Comparison of ENCODE assay signal across 24 cellular contexts in genomic region chr22:22979121-22979724, GRCh38.
DNase-seq lines count a peak whose midpoint lies in the region; ATAC-seq, FAIRE-seq and TF ChIP-seq lines count a peak whose summit lies in the region.
"Had no signal": no experiment of that assay in that cellular context is flagged by ENCODE, and none has a peak within 500 bp of the region (broad histone marks: within the 10 kb centered on the region; RNA-seq: fewer than 3 reads in every experiment).

No MANE protein-coding gene starts in this region.

- H3K4me3 Mint-ChIP-seq in nephron progenitor cell, result no peak overlapping the region
- H3K4me3 Mint-ChIP-seq: CD14-positive monocyte; CD4-positive, alpha-beta memory T cell; CD4-positive, CD25-positive, alpha-beta regulatory T cell; CD8-positive, alpha-beta memory T cell had no signal

- no peak for TF ChIP-seq EP300 in HepG2 (IDR thresholded peaks at IDR 0.05; ENCODE audit: low read depth in 2 of 2, low read length in 2 of 2)
- TF ChIP-seq EP300 in HepG2 (CRISPR knock-in tag; IDR thresholded peaks at IDR 0.05; ENCODE audit: borderline replicate concordance), result no peak

- H2AK5ac ChIP-seq in IMR-90 (ENCODE audit: low read depth, low read length), result no peak overlapping the region

- H3K9ac ChIP-seq in HepG2 (ENCODE audit: insufficient read depth, low read depth, low read length), result no peak overlapping the region
- no peak overlapping the region for H3K9ac ChIP-seq in IMR-90 (ENCODE audit: low read depth, low read length)
- H3K9ac ChIP-seq: BLaER1 had no signal

- H2AK9ac ChIP-seq in IMR-90 (replicated peaks; ENCODE audit: low read depth, low read length, poor library complexity), result no peak overlapping the region

- no peak overlapping the region for H3K27ac ChIP-seq in HepG2 (ENCODE audit: extremely low read length, insufficient read depth, low read length)
- no peak overlapping the region for H3K27ac ChIP-seq in right lobe of liver
- H3K27ac ChIP-seq in IMR-90 (ENCODE audit: insufficient read depth, low read length), result no peak overlapping the region
- H3K27ac ChIP-seq: 22Rv1, BLaER1 had no signal

- H2BK120ac ChIP-seq in IMR-90 (ENCODE audit: low read depth, low read length), result no peak overlapping the region

- TF ChIP-seq POLR2A in HepG2 (IDR thresholded peaks at IDR 0.05; ENCODE audit: insufficient read depth in 1 of 2, low read depth in 2 of 2, low read length in 2 of 2) (no peak), right lobe of liver (IDR thresholded peaks at IDR 0.05) (no peak), IMR-90 (IDR thresholded peaks at IDR 0.05; ENCODE audit: low read depth, low read length) (no peak)

- H3K4ac ChIP-seq in IMR-90 (ENCODE audit: low read depth, low read length), result no peak overlapping the region

- H3K23ac ChIP-seq in IMR-90 (ENCODE audit: low read depth, low read length), result no peak overlapping the region

- H3K4me1 Mint-ChIP-seq in nephron progenitor cell, result no peaks in the 10 kb centered on the region
- H3K4me1 Mint-ChIP-seq: CD14-positive monocyte; CD4-positive, alpha-beta memory T cell; CD4-positive, CD25-positive, alpha-beta regulatory T cell had no signal

- no peaks in the 10 kb centered on the region for H3K9me1 ChIP-seq in IMR-90 (ENCODE audit: insufficient read depth, low read length)

- H2BK20ac ChIP-seq in IMR-90 (ENCODE audit: low read depth, low read length), result no peak overlapping the region

- no peak overlapping the region for H4K8ac ChIP-seq in IMR-90 (ENCODE audit: low read depth in 2 of 2, low read length in 2 of 2)

- no peak overlapping the region for H4K5ac ChIP-seq in IMR-90 (ENCODE audit: low read depth, low read length)

- no peak overlapping the region for H2BK5ac ChIP-seq in IMR-90 (ENCODE audit: low read depth, low read length, poor library complexity, severe bottlenecking)

- no peak overlapping the region for H3K56ac ChIP-seq in IMR-90 (ENCODE audit: extremely low read depth, insufficient read depth, low read length)

- H3K4me2 ChIP-seq in HepG2 (ENCODE audit: low read depth, low read length) (no peak overlapping the region), IMR-90 (ENCODE audit: low read depth, low read length) (no peak overlapping the region)
- H3K4me2 ChIP-seq: BLaER1 had no signal

- TF ChIP-seq CTCF in HepG2 (CRISPR knock-in tag; IDR thresholded peaks at IDR 0.05) (no peak), right lobe of liver (IDR thresholded peaks at IDR 0.05) (no peak), IMR-90 (conservative IDR thresholded peaks at IDR 0.05; ENCODE audit: low read depth, low read length) (no peak), nephron progenitor cell (IDR thresholded peaks at IDR 0.05) (no peak)

- POLR2A ChIA-PET in HepG2 (lab: Yijun Ruan, JAX) (no interaction called here), IMR-90 (lab: Charles Lee; ENCODE audit: unreplicated experiment) (no interaction called here)

- no peaks in the 10 kb centered on the region for H3K4me1 ChIP-seq in HepG2 (ENCODE audit: insufficient read depth, low read length)
- H3K4me1 ChIP-seq in right lobe of liver, result peaks cover 0 to 17% (median 6%) of the 10 kb centered on the region in 4 donors
- no peaks in the 10 kb centered on the region for H3K4me1 ChIP-seq in IMR-90 (ENCODE audit: control insufficient read depth, insufficient read depth, low read length)
- H3K4me1 ChIP-seq: BE2C, BLaER1 had no signal

- CTCF ChIA-PET in HepG2 (lab: Yijun Ruan, JAX; ENCODE audit: low intra/inter-chr PET ratio, low total read pairs), result no interaction called here
- CTCF ChIA-PET in IMR-90 (lab: Yijun Ruan, JAX), result no interaction called here

- H3K79me2 ChIP-seq in HepG2 (ENCODE audit: insufficient read depth, low read length), result no peaks in the 10 kb centered on the region

- intact Hi-C loops in HepG2 (cut with micrococcal nuclease; ENCODE audit: unreplicated experiment) (no loop called here), right lobe of liver (cut with DNase I) (no loop called here), IMR-90 (cut with micrococcal nuclease) (no loop called here)

- no peak overlapping the region for H2AFZ ChIP-seq in HepG2 (ENCODE audit: low read length)
- no peak overlapping the region for H2AFZ ChIP-seq in IMR-90 (replicated peaks; ENCODE audit: low read length, poor library complexity)

- no peaks in the 10 kb centered on the region for H3K36me3 Mint-ChIP-seq in nephron progenitor cell (ENCODE audit: low read depth)
- H3K36me3 Mint-ChIP-seq: CD14-positive monocyte; CD4-positive, CD25-positive, alpha-beta regulatory T cell had no signal

- no peak for FAIRE-seq in HepG2 (lab: Jason Lieb, UNC)
- FAIRE-seq: GM12878, GM19239 had no signal

- H3K9me3 ChIP-seq in HepG2 (ENCODE audit: low read length) (peaks cover 19% of the 10 kb centered on the region), right lobe of liver (peaks cover 0 to 9% (median 2%) of the 10 kb centered on the region in 4 donors), IMR-90 (ENCODE audit: control insufficient read depth, insufficient read depth, low read length) (peaks cover 6% of the 10 kb centered on the region)
- H3K9me3 ChIP-seq: BE2C had no signal

- H3K36me3 ChIP-seq in HepG2 (replicated peaks in 1 of 2; ENCODE audit: control insufficient read depth in 1 of 2, insufficient read depth in 2 of 2, low read length in 2 of 2), result no peaks in the 10 kb centered on the region
- no peaks in the 10 kb centered on the region for H3K36me3 ChIP-seq in right lobe of liver
- no peaks in the 10 kb centered on the region for H3K36me3 ChIP-seq in IMR-90 (ENCODE audit: control insufficient read depth, insufficient read depth, low read length)
- H3K36me3 ChIP-seq: BE2C, BLaER1 had no signal

- no peak overlapping the region for H3K27ac Mint-ChIP-seq in nephron progenitor cell
- H3K27ac Mint-ChIP-seq: CD14-positive monocyte; CD4-positive, alpha-beta memory T cell; CD4-positive, CD25-positive, alpha-beta regulatory T cell; CD8-positive, alpha-beta memory T cell had no signal

- BruUV-seq in HepG2 (replicated peaks; lab: Mats Ljungman, UMichigan) (no TSS peak), IMR-90 (replicated peaks; lab: Mats Ljungman, UMichigan) (no TSS peak)

- H3K4me3 ChIP-seq in HepG2 (replicated peaks in 1 of 3; ENCODE audit: insufficient read depth in 1 of 3, low read depth in 2 of 3, low read length in 3 of 3) (no peak overlapping the region), right lobe of liver (no peak overlapping the region), IMR-90 (ENCODE audit: insufficient read depth, low read depth, low read length) (no peak overlapping the region)
- H3K4me3 ChIP-seq: BLaER1, GM12878 had no signal

- dilution Hi-C loops in IMR-90 (cut with HindIII; ENCODE audit: low sequenced_read_pairs, unreplicated experiment), result no loop called here

- ATAC-seq in HepG2 (no peak), right lobe of liver (no peak), IMR-90 (ENCODE audit: low read depth) (no peak)
- ATAC-seq: GM12878 had no signal

- H3K14ac ChIP-seq in IMR-90 (replicated peaks; ENCODE audit: low read depth, low read length), result no peak overlapping the region

- no peaks in the 10 kb centered on the region for H4K20me1 ChIP-seq in HepG2 (ENCODE audit: insufficient read depth, low read length)
- H4K20me1 ChIP-seq in IMR-90 (ENCODE audit: insufficient read depth, low read length), result no peaks in the 10 kb centered on the region
- H4K20me1 ChIP-seq: BLaER1 had no signal

- H3K79me1 ChIP-seq in IMR-90 (ENCODE audit: low read depth in 1 of 2, low read length in 2 of 2), result no peaks in the 10 kb centered on the region

- in situ Hi-C loops in HepG2 (cut with HindIII; ENCODE audit: extremely low pct_ligation_motif_present, low pct_unique_long_range_greater_than_20kb) (no loop called here), IMR-90 (cut with MboI; ENCODE audit: low sequenced_read_pairs) (no loop called here)

- TF ChIP-seq RAD21 in HepG2 (CRISPR knock-in tag; IDR thresholded peaks at IDR 0.05) (no peak), IMR-90 (IDR thresholded peaks at IDR 0.05; ENCODE audit: low read length) (no peak)

- H3K27me3 Mint-ChIP-seq in nephron progenitor cell (ENCODE audit: low read depth, poor library complexity), result peaks cover 40% of the 10 kb centered on the region

- 27% methylated on average over 4 of the region's 4 CpGs for WGBS in HepG2 (ENCODE audit: low lambda C conversion rate)
- 63% methylated on average over 4 of the region's 4 CpGs for WGBS in right lobe of liver (ENCODE audit: insufficient coverage, low coverage, low lambda C conversion rate, missing lambda C conversion rate)
- no CpG with 5 or more reads among the region's 4 CpGs for WGBS in IMR-90 (ENCODE audit: extremely low coverage in 2 of 2, insufficient read length in 1 of 2), 2 experiments

- peaks cover 44% of the 10 kb centered on the region for H3K9me3 Mint-ChIP-seq in nephron progenitor cell

- no peak overlapping the region for H3K18ac ChIP-seq in IMR-90 (ENCODE audit: low read depth, low read length)

- H4K91ac ChIP-seq in IMR-90 (ENCODE audit: insufficient read depth, low read depth, low read length), result no peak overlapping the region

- H3K27me3 ChIP-seq in HepG2 (ENCODE audit: control insufficient read depth in 1 of 2, insufficient read depth in 2 of 2, low read length in 2 of 2) (peaks cover 0 to 2% of the 10 kb centered on the region in 2 experiments; a peak in 3 of 5 replicates), right lobe of liver (no peaks in the 10 kb centered on the region), IMR-90 (ENCODE audit: control insufficient read depth, insufficient read depth, low read length) (no peaks in the 10 kb centered on the region)
- H3K27me3 ChIP-seq: BE2C, BLaER1 had no signal

- H2BK15ac ChIP-seq in IMR-90 (ENCODE audit: low read depth, low read length), result no peak overlapping the region

- DNase-seq in HepG2 (ENCODE audit: low spot score) (no peak), right lobe of liver (no peak), IMR-90 (no peak), NCI-H2196 treated with DMSO at 0.1 percent for 48 hours (lab: John Stamatoyannopoulos, UW; ENCODE audit: unreplicated experiment) (no peak), nephron progenitor cell (no peak)
- DNase-seq: ACHN; BE2C; C1 segment of cervical spinal cord; CD4-positive, alpha-beta memory T cell; CD4-positive, CD25-positive, alpha-beta regulatory T cell; CD8-positive, alpha-beta memory T cell; COR-L47; DMS 273 treated with DMSO at 0.1 percent for 48 hours; DMS153; DMS53; DMS79; DND-41; EL; GDM1 had no signal

TF ChIP-seq in HepG2, 621 proteins besides CTCF, POLR2A, EP300 and RAD21 (continues in another document):
- TF ChIP-seq MAFK (conservative IDR thresholded peaks at IDR 0.05 in 1 of 2, IDR thresholded peaks at IDR 0.05 in 1 of 2; ENCODE audit: low read length in 2 of 2), result peak; percentile 12 to 65; a peak in 3 of 4 replicates
- TF ChIP-seq SP1 (IDR thresholded peaks at IDR 0.05), result no peak
- no peak for TF ChIP-seq SP1 (CRISPR knock-in tag; IDR thresholded peaks at IDR 0.05)
- peak; percentile 51; the same call in 1 of the 2 replicates for TF ChIP-seq MAFF (IDR thresholded peaks at IDR 0.05; ENCODE audit: low read depth, low read length)

TF ChIP-seq in IMR-90, 13 proteins besides CTCF, POLR2A, EP300 and RAD21:
- TF ChIP-seq BHLHE40 (IDR thresholded peaks at IDR 0.05; ENCODE audit: low read depth, low read length) (no peak), MAFK (IDR thresholded peaks at IDR 0.05; ENCODE audit: low read depth, low read length) (peak; percentile 31; the same call in 1 of the 2 replicates)
